ENCODE assay signal across 16 cellular contexts in genomic region chr15:90991587-90992285, GRCh38. TPM values are rescaled to one million over a fixed set of nuclear protein-coding genes. Genes with fewer than 3 reads are reported as not detected.
A peak's percentile ranks its signal among the peaks of the same experiment; 100 is the strongest.
DNase-seq lines count a peak whose midpoint lies in the region; ATAC-seq, FAIRE-seq and TF ChIP-seq lines count a peak whose summit lies in the region.
"Had no signal": no experiment of that assay in that cellular context is flagged by ENCODE, and none has a peak within 500 bp of the region (broad histone marks: within the 10 kb centered on the region; RNA-seq: fewer than 3 reads in every experiment).

No MANE protein-coding gene starts in this region.

- no peak for TF ChIP-seq POLR2A in endothelial cell of umbilical vein (IDR thresholded peaks at IDR 0.05; ENCODE audit: low read depth, low read length)

- H3K27ac ChIP-seq in BLaER1 (no peak overlapping the region), DND-41 (ENCODE audit: low read length) (peak overlapping the region; percentile 44; the same call in 1 of the 2 replicates), endothelial cell of umbilical vein (ENCODE audit: insufficient read depth, low read depth, low read length) (no peak overlapping the region)
- H3K27ac ChIP-seq: foreskin keratinocyte had no signal

- FAIRE-seq in endothelial cell of umbilical vein (lab: Jason Lieb, UNC): no peak
- FAIRE-seq: islet of Langerhans had no signal

- H3K79me2 ChIP-seq in DND-41 (ENCODE audit: insufficient read depth, low read length) (peaks cover 90% of the 10 kb centered on the region), endothelial cell of umbilical vein (ENCODE audit: control insufficient read depth, insufficient read depth, low read length) (peaks cover 87% of the 10 kb centered on the region)

- H4K20me1 ChIP-seq in BLaER1: peaks cover 55% of the 10 kb centered on the region
- H4K20me1 ChIP-seq in DND-41 (ENCODE audit: insufficient read depth, low read length): peaks cover 28% of the 10 kb centered on the region
- H4K20me1 ChIP-seq in endothelial cell of umbilical vein (replicated peaks; ENCODE audit: control insufficient read depth, extremely low read depth, insufficient read depth, low read length): no peaks in the 10 kb centered on the region

- no peak for TF ChIP-seq CTCF in DND-41 (IDR thresholded peaks at IDR 0.05; ENCODE audit: borderline replicate concordance, extremely low read depth, low read length, poor library complexity, severe bottlenecking)
- no peak for TF ChIP-seq CTCF in endothelial cell of umbilical vein (IDR thresholded peaks at IDR 0.05; ENCODE audit: extremely low read depth in 1 of 2, insufficient read depth in 1 of 2, low read depth in 1 of 2, low read length in 2 of 2)

- H2AFZ ChIP-seq in DND-41 (ENCODE audit: low read depth, low read length) (no peak overlapping the region), endothelial cell of umbilical vein (ENCODE audit: low read depth, low read length) (peak overlapping the region; percentile 55)

- H3K9ac ChIP-seq in BLaER1: no peak overlapping the region
- no peak overlapping the region for H3K9ac ChIP-seq in DND-41 (ENCODE audit: low read depth, low read length)
- no peak overlapping the region for H3K9ac ChIP-seq in endothelial cell of umbilical vein (replicated peaks; ENCODE audit: extremely low read depth, insufficient read depth, low read length)

- no TSS peak for BruUV-seq in endothelial cell of umbilical vein (replicated peaks; lab: Mats Ljungman, UMichigan)

- H3K4me3 ChIP-seq in BLaER1 (no peak overlapping the region), DND-41 (ENCODE audit: low read depth in 1 of 2, low read length in 2 of 2) (peak overlapping the region in 1 of 2 experiments; percentile 39; a peak in 3 of 4 replicates), endothelial cell of umbilical vein (replicated peaks in 1 of 3; ENCODE audit: insufficient read depth in 1 of 3, low read depth in 1 of 3, low read length in 3 of 3) (no peak overlapping the region)

- no peaks in the 10 kb centered on the region for H3K27me3 ChIP-seq in BLaER1
- H3K27me3 ChIP-seq in DND-41 (ENCODE audit: insufficient read depth, low read length, poor library complexity): no peaks in the 10 kb centered on the region
- H3K27me3 ChIP-seq in endothelial cell of umbilical vein (ENCODE audit: control insufficient read depth in 2 of 2, insufficient read depth in 2 of 2, low read length in 2 of 2): no peaks in the 10 kb centered on the region
- H3K27me3 ChIP-seq: foreskin keratinocyte had no signal

- H3K9me3 ChIP-seq in BLaER1: no peaks in the 10 kb centered on the region
- no peaks in the 10 kb centered on the region for H3K9me3 ChIP-seq in DND-41 (ENCODE audit: insufficient read depth, low read length, severe bottlenecking)
- H3K9me3 ChIP-seq in endothelial cell of umbilical vein (replicated peaks; ENCODE audit: control insufficient read depth, insufficient read depth, low read length): no peaks in the 10 kb centered on the region
- H3K9me3 ChIP-seq: SK-N-SH had no signal

- dilution Hi-C loops in endothelial cell of umbilical vein (cut with MboI; ENCODE audit: extremely low pct_ligation_motif_present, low sequenced_read_pairs): no loop called here

- ATAC-seq in DND-41 (ENCODE audit: insufficient read depth, low read depth) (no peak), HG03039 (IDR thresholded peaks at IDR 0.05; ENCODE audit: unreplicated experiment) (no peak)
- ATAC-seq: foreskin keratinocyte, sciatic nerve had no signal

- intact Hi-C loops in endothelial cell of umbilical vein (cut with micrococcal nuclease) (no loop called here), cardiac septum (cut with DNase I) (no loop called here)

- no peaks in the 10 kb centered on the region for H3K9me1 ChIP-seq in endothelial cell of umbilical vein (replicated peaks; ENCODE audit: control insufficient read depth, extremely low read depth, insufficient read depth, low read length)

- peaks cover 65% of the 10 kb centered on the region for H3K4me1 ChIP-seq in BLaER1
- H3K4me1 ChIP-seq in DND-41 (ENCODE audit: insufficient read depth, low read length): peaks cover 41% of the 10 kb centered on the region
- peaks cover 35% of the 10 kb centered on the region for H3K4me1 ChIP-seq in endothelial cell of umbilical vein (ENCODE audit: control insufficient read depth, extremely low read depth, insufficient read depth, low read length)

- H3K4me2 ChIP-seq in BLaER1: peak overlapping the region; percentile 74
- H3K4me2 ChIP-seq in DND-41 (ENCODE audit: insufficient read depth, low read length): peak overlapping the region; percentile 75; the same call in 1 of the 2 replicates
- H3K4me2 ChIP-seq in endothelial cell of umbilical vein (ENCODE audit: insufficient read depth, low read length): no peak overlapping the region

- DNase-seq in DND-41 (no peak), OCI-M1 (lab: John Stamatoyannopoulos, UW) (peak; percentile 43), endothelial cell of umbilical vein (ENCODE audit: low read depth, low spot score) (no peak), cerebellum (ENCODE audit: low spot score) (no peak), DMS 273 (lab: John Stamatoyannopoulos, UW; ENCODE audit: unreplicated experiment) (no peak), cardiac septum (ENCODE audit: low spot score) (no peak)
- DNase-seq: activated CD4-positive, alpha-beta T cell treated with anti-CD3 and anti-CD28 coated beads, Interleukin-2, amount 50 U/mL, for 1 hour; foreskin keratinocyte; NCI-H1417 treated with DMSO at 0.1 percent for 48 hours; NCI-H69; SK-N-SH; substantia nigra had no signal

- CTCF ChIA-PET in endothelial cell of umbilical vein (lab: Charles Lee): interaction anchor here (1.6 kb wide), 1 partner anchor 11 kb away, joined by 3 read pairs; no protein-coding TSS in a partner anchor

- POLR2A ChIA-PET in endothelial cell of umbilical vein (lab: Charles Lee): no interaction called here

- peaks cover 4% of the 10 kb centered on the region; the same call in 1 of the 2 replicates for H3K36me3 ChIP-seq in BLaER1
- H3K36me3 ChIP-seq in DND-41 (ENCODE audit: insufficient read depth, low read length): peaks cover 5% of the 10 kb centered on the region; the same call in 1 of the 2 replicates
- no peaks in the 10 kb centered on the region for H3K36me3 ChIP-seq in endothelial cell of umbilical vein (ENCODE audit: control insufficient read depth in 2 of 2, extremely low read depth in 1 of 2, insufficient read depth in 2 of 2, low read length in 2 of 2)

TF ChIP-seq in endothelial cell of umbilical vein, 7 proteins besides CTCF, POLR2A, EP300 and RAD21 (continues in another document):
- no peak for TF ChIP-seq EZH2 (IDR thresholded peaks at IDR 0.05; ENCODE audit: borderline replicate concordance, low read depth, low read length, severe bottlenecking)

RNA-seq across cellular contexts. Expression of gene PRC1, which starts 2.6 kb away (rescaled TPM):
- total RNA-seq in endothelial cell of umbilical vein: 171 and 185 TPM in 2 replicates
- polyA plus RNA-seq in endothelial cell of umbilical vein: 270 and 280 TPM in 2 replicates
- polyA plus RNA-seq in endothelial cell of umbilical vein (2011; cell fraction: cytosol; rRNA removed): 182 and 231 TPM in 2 replicates
- polyA plus RNA-seq in endothelial cell of umbilical vein (2011; cell fraction: nucleus; rRNA removed): 393 and 538 TPM in 2 replicates
- polyA plus RNA-seq in endothelial cell of umbilical vein (2012): 76.1 and 156 TPM in 2 replicates
- polyA minus RNA-seq in endothelial cell of umbilical vein: 235 and 275 TPM in 2 replicates
- polyA minus RNA-seq in endothelial cell of umbilical vein (2011; cell fraction: cytosol; rRNA and poly(A)+ RNA removed): 256 TPM
- polyA minus RNA-seq in endothelial cell of umbilical vein (2011; cell fraction: nucleus; rRNA and poly(A)+ RNA removed): 92.1 and 129 TPM in 2 replicates
- total RNA-seq in cerebellum: 43.1 TPM
- total RNA-seq in cardiac septum: 3.1 TPM

RNA-seq across cellular contexts. Expression of gene VPS33B, which starts 30.7 kb away (rescaled TPM):
- total RNA-seq in endothelial cell of umbilical vein (14.2 and 14.7 TPM in 2 replicates), cerebellum (11.3 TPM), cardiac septum (6.8 TPM)
- 10.4 and 11.8 TPM in 2 replicates for polyA plus RNA-seq in endothelial cell of umbilical vein
- 10.1 and 10.4 TPM in 2 replicates for polyA plus RNA-seq in endothelial cell of umbilical vein (2011; cell fraction: cytosol; rRNA removed)
- polyA plus RNA-seq in endothelial cell of umbilical vein (2011; cell fraction: nucleus; rRNA removed): 40.8 and 46.5 TPM in 2 replicates
- polyA plus RNA-seq in endothelial cell of umbilical vein (2012): 16.4 and 17.4 TPM in 2 replicates
- polyA minus RNA-seq in endothelial cell of umbilical vein: 12.9 and 17.7 TPM in 2 replicates
- polyA minus RNA-seq in endothelial cell of umbilical vein (2011; cell fraction: cytosol; rRNA and poly(A)+ RNA removed): 6.8 TPM
- 9.3 and 14.6 TPM in 2 replicates for polyA minus RNA-seq in endothelial cell of umbilical vein (2011; cell fraction: nucleus; rRNA and poly(A)+ RNA removed)

RNA-seq across cellular contexts. Expression of gene RCCD1, which starts 37.1 kb away (rescaled TPM):
- total RNA-seq in endothelial cell of umbilical vein (13.3 and 15.3 TPM in 2 replicates), cerebellum (18.1 TPM), cardiac septum (10.8 TPM)
- polyA plus RNA-seq in endothelial cell of umbilical vein: 7.7 and 8.8 TPM in 2 replicates
- 8.2 and 10.1 TPM in 2 replicates for polyA plus RNA-seq in endothelial cell of umbilical vein (2011; cell fraction: cytosol; rRNA removed)
- polyA plus RNA-seq in endothelial cell of umbilical vein (2011; cell fraction: nucleus; rRNA removed): 34.0 and 38.4 TPM in 2 replicates
- polyA plus RNA-seq in endothelial cell of umbilical vein (2012): 8.9 and 9.4 TPM in 2 replicates
- 5.9 and 6.5 TPM in 2 replicates for polyA minus RNA-seq in endothelial cell of umbilical vein
- polyA minus RNA-seq in endothelial cell of umbilical vein (2011; cell fraction: cytosol; rRNA and poly(A)+ RNA removed): 19.8 TPM
- 4.4 and 6.0 TPM in 2 replicates for polyA minus RNA-seq in endothelial cell of umbilical vein (2011; cell fraction: nucleus; rRNA and poly(A)+ RNA removed)

RNA-seq across cellular contexts. Expression of gene UNC45A, which starts 56.7 kb away (rescaled TPM):
- 106 and 108 TPM in 2 replicates for total RNA-seq in endothelial cell of umbilical vein
- polyA plus RNA-seq in endothelial cell of umbilical vein: 103 and 111 TPM in 2 replicates
- 85.2 and 85.7 TPM in 2 replicates for polyA plus RNA-seq in endothelial cell of umbilical vein (2011; cell fraction: cytosol; rRNA removed)
- 175 and 176 TPM in 2 replicates for polyA plus RNA-seq in endothelial cell of umbilical vein (2011; cell fraction: nucleus; rRNA removed)
- polyA plus RNA-seq in endothelial cell of umbilical vein (2012): 80.0 and 83.1 TPM in 2 replicates
- polyA minus RNA-seq in endothelial cell of umbilical vein: 108 and 130 TPM in 2 replicates
- 56.5 TPM for polyA minus RNA-seq in endothelial cell of umbilical vein (2011; cell fraction: cytosol; rRNA and poly(A)+ RNA removed)
- 45.1 and 71.0 TPM in 2 replicates for polyA minus RNA-seq in endothelial cell of umbilical vein (2011; cell fraction: nucleus; rRNA and poly(A)+ RNA removed)
- 39.0 TPM for total RNA-seq in cerebellum
- 27.2 TPM for total RNA-seq in cardiac septum

RNA-seq across cellular contexts. Expression of gene HDDC3, which starts 59.4 kb away (rescaled TPM):
- total RNA-seq in endothelial cell of umbilical vein (12.3 and 16.0 TPM in 2 replicates), cerebellum (8.5 TPM), cardiac septum (11.8 TPM)
- polyA plus RNA-seq in endothelial cell of umbilical vein: 20.2 and 21.8 TPM in 2 replicates
- 18.9 and 19.0 TPM in 2 replicates for polyA plus RNA-seq in endothelial cell of umbilical vein (2011; cell fraction: cytosol; rRNA removed)
- 10.1 and 11.8 TPM in 2 replicates for polyA plus RNA-seq in endothelial cell of umbilical vein (2011; cell fraction: nucleus; rRNA removed)
- polyA plus RNA-seq in endothelial cell of umbilical vein (2012): 13.1 and 15.1 TPM in 2 replicates
- 12.8 TPM in 2 replicates for polyA minus RNA-seq in endothelial cell of umbilical vein
- 13.5 TPM for polyA minus RNA-seq in endothelial cell of umbilical vein (2011; cell fraction: cytosol; rRNA and poly(A)+ RNA removed)
- polyA minus RNA-seq in endothelial cell of umbilical vein (2011; cell fraction: nucleus; rRNA and poly(A)+ RNA removed): 3.1 and 3.9 TPM in 2 replicates

Comparison
In these comparisons a context has a peak if more than half of its experiments do, and no peak if none do; other contexts are left out.
1. RNA of gene PRC1, which starts 2.6 kb away (total RNA-seq): 171 to 185 TPM in endothelial cell of umbilical vein and 43.1 TPM in cerebellum (single experiment); 3.1 TPM in cardiac septum (single experiment); every median in the first group is over 10 times any median in the second.